ENCODE assay signal across 12 cellular contexts in the genomic region with DNA sequence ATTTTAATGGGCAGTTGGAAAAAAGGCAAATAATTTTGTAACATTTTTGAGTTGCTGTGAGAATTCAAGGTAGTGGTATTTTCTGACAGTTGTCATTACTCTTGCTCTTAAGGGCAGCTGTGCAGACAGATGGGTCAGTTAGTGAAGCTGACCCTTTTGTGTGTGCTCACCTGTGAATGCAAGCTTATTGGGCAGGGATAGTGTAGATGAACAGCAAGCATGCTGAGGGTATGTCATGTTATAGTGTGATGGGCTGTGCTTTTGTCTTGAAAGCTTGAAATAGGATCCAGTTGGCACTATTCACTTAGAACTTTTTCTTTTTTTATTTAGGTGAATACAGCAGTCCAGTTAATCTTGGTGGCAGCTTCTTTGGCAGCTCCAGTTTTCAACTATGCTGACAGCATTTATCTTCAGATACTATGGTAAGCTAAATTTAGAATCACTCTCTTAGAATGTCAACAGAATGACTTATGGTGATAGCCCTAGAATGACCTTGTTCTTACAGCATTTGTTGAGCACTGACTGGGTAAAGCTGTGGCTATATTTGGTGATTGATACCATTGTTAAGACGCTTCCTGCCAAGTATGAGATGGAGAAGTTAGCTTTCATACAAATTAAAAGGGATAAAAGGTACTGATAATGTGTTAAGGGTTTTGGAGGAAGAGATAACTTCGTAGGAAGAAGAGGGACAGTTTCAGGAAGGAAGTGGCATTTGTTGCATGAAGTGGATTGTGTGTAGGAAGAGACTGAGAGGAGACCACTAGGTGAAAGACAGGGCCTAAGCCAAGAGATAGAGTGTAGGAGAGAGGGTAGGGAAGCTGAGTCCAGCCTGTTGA. TPM values are rescaled to one million over a fixed set of nuclear protein-coding genes. Genes with fewer than 3 reads are reported as not detected.
DNase-seq lines count a peak whose midpoint lies in the region; FAIRE-seq and TF ChIP-seq lines count a peak whose summit lies in the region.
"Had no signal": no experiment of that assay in that cellular context is flagged by ENCODE, and none has a peak within 500 bp of the region (broad histone marks: within the 10 kb centered on the region; RNA-seq: fewer than 3 reads in every experiment).

No MANE protein-coding gene starts in this region.

- H3K23ac ChIP-seq in mesendoderm (ENCODE audit: low read length) = no peak overlapping the region

- no peak overlapping the region for H2BK5ac ChIP-seq in mesendoderm (ENCODE audit: low read length)

- no peak for TF ChIP-seq CTCF in bronchial epithelial cell (IDR thresholded peaks at IDR 0.05; ENCODE audit: insufficient read depth, low read length, severe bottlenecking)
- TF ChIP-seq CTCF in esophagus muscularis mucosa (IDR thresholded peaks at IDR 0.05) = no peak

- intact Hi-C loops in esophagus muscularis mucosa (cut with DNase I) = no loop called here

- H3K36me3 ChIP-seq in bronchial epithelial cell (ENCODE audit: control insufficient read depth, insufficient read depth, low read length) = peaks cover 7% of the 10 kb centered on the region
- no peaks in the 10 kb centered on the region for H3K36me3 ChIP-seq in mesendoderm (ENCODE audit: control insufficient read depth, insufficient read depth, low read length)
- H3K36me3 ChIP-seq in esophagus muscularis mucosa = peaks cover 8 to 70% (median 41%) of the 10 kb centered on the region in 4 donors

- no peak overlapping the region for H3K56ac ChIP-seq in mesendoderm (ENCODE audit: low read length)

- H3K27ac ChIP-seq in mesendoderm (ENCODE audit: low read depth, low read length) = peak overlapping the region; percentile 17
- no peak overlapping the region for H3K27ac ChIP-seq in substantia nigra (ENCODE audit: low read depth, low read length, poor library complexity, severe bottlenecking)
- H3K27ac ChIP-seq in esophagus muscularis mucosa (replicated peaks in 1 of 4) = peak overlapping the region in 2 of 4 donors; percentile 20 to 23

- H4K8ac ChIP-seq in mesendoderm (ENCODE audit: low read depth, low read length) = no peak overlapping the region

- H3K4me3 ChIP-seq in bronchial epithelial cell (ENCODE audit: low read depth, low read length) (no peak overlapping the region), mesendoderm (ENCODE audit: low read length) (no peak overlapping the region), esophagus muscularis mucosa (no peak overlapping the region)
- H3K4me3 ChIP-seq: GM12878 had no signal

- TF ChIP-seq EP300 in esophagus muscularis mucosa (IDR thresholded peaks at IDR 0.05) = no peak

- H3K9ac ChIP-seq in mesendoderm (ENCODE audit: low read length) = no peak overlapping the region

- H3K79me1 ChIP-seq in mesendoderm (ENCODE audit: low read length) = no peaks in the 10 kb centered on the region

- H3K9me3 ChIP-seq in esophagus muscularis mucosa = no peaks in the 10 kb centered on the region

- TF ChIP-seq POLR2A in esophagus muscularis mucosa (IDR thresholded peaks at IDR 0.05; ENCODE audit: low read depth) = no peak

- FAIRE-seq in bronchial epithelial cell (lab: Jason Lieb, UNC) = peak; percentile 40
- FAIRE-seq: GM12878 had no signal

- H2AK5ac ChIP-seq in mesendoderm (ENCODE audit: low read length) = no peak overlapping the region

- H2BK120ac ChIP-seq in mesendoderm (ENCODE audit: low read depth, low read length) = no peak overlapping the region

- H3K4me1 ChIP-seq in mesendoderm (ENCODE audit: control insufficient read depth, low read depth, low read length) (no peaks in the 10 kb centered on the region), esophagus muscularis mucosa (peaks cover 23 to 37% (median 29%) of the 10 kb centered on the region in 4 donors)

- H2BK15ac ChIP-seq in mesendoderm (replicated peaks; ENCODE audit: low read depth) = no peak overlapping the region

- H3K79me2 ChIP-seq in mesendoderm (ENCODE audit: control insufficient read depth, insufficient read depth, low read length) = no peaks in the 10 kb centered on the region

- H4K5ac ChIP-seq in mesendoderm (ENCODE audit: low read length) = no peak overlapping the region

- 100% methylated on average over 1 of the region's 2 CpGs for WGBS in mesendoderm (ENCODE audit: extremely low coverage, insufficient coverage, low lambda C conversion rate)
- 34% methylated on average over 2 of the region's 2 CpGs for WGBS in esophagus muscularis mucosa

- H3K4me2 ChIP-seq in mesendoderm (ENCODE audit: low read length) = no peak overlapping the region

- H3K18ac ChIP-seq in mesendoderm (ENCODE audit: low read length) = no peak overlapping the region

- DNase-seq in CD1c-positive myeloid dendritic cell (ENCODE audit: extremely low spot score) (peak; percentile 7), KG1 (lab: John Stamatoyannopoulos, UW) (peak; percentile 32), bronchial epithelial cell (ENCODE audit: low read depth) (no peak), mesendoderm (no peak), substantia nigra (lab: John Stamatoyannopoulos, UW) (no peak), esophagus muscularis mucosa (ENCODE audit: extremely low spot score) (no peak), putamen (ENCODE audit: low spot score) (no peak)
- no peak for DNase-seq in stimulated activated CD4-positive, alpha-beta T cell treated with anti-CD3 and anti-CD28 coated beads, Interleukin-12 subunit alpha, Interleukin-12 subunit beta, amount 100 ng/mL, for 4 hours
- DNase-seq: amniotic stem cell, left colon, NCI-H2081 had no signal

- H3K4ac ChIP-seq in mesendoderm (ENCODE audit: low read depth, low read length) = no peak overlapping the region

- H3K27me3 ChIP-seq in bronchial epithelial cell (ENCODE audit: control insufficient read depth, insufficient read depth, low read length) (no peaks in the 10 kb centered on the region), mesendoderm (ENCODE audit: insufficient read depth, low read length, poor library complexity) (no peaks in the 10 kb centered on the region), esophagus muscularis mucosa (no peaks in the 10 kb centered on the region)

RNA-seq across cellular contexts. Expression of a gene that starts 19.5 kb away (rescaled TPM):
- total RNA-seq in bronchial epithelial cell (not detected in 2 replicates), esophagus muscularis mucosa (under 1 TPM in 2 of 4 donors, not detected in 2; 0.17 to 0.42 TPM)
- polyA plus RNA-seq in mesendoderm (2013, experiment 1 of 2) = 0.62 TPM
- polyA plus RNA-seq in mesendoderm (2013, experiment 2 of 2) = 0.64 TPM
- total RNA-seq: GM12878, left colon had no signal

RNA-seq across cellular contexts. Expression of a gene that starts 28.4 kb away (rescaled TPM):
- total RNA-seq in bronchial epithelial cell (21.9 and 38.4 TPM in 2 replicates), esophagus muscularis mucosa (10 to 100 TPM; 36.4 to 42.8 (median 37.7) TPM)
- 60.8 TPM for polyA plus RNA-seq in mesendoderm (2013, experiment 1 of 2)
- 62.2 TPM for polyA plus RNA-seq in mesendoderm (2013, experiment 2 of 2)

Comparison
In these comparisons a context has a peak if more than half of its experiments do, and no peak if none do; other contexts are left out.
1. DNase-seq: peak in CD1c-positive myeloid dendritic cell (single experiment) and KG1 (single experiment); none in bronchial epithelial cell (single experiment), mesendoderm (single experiment), substantia nigra (0 of 49), stimulated activated CD4-positive, alpha-beta T cell treated with anti-CD3 and anti-CD28 coated beads, Interleukin-12 subunit alpha, Interleukin-12 subunit beta, amount 100 ng/mL, for 4 hours (single experiment), esophagus muscularis mucosa (single experiment) and putamen (single experiment).